In the genomic region with DNA sequence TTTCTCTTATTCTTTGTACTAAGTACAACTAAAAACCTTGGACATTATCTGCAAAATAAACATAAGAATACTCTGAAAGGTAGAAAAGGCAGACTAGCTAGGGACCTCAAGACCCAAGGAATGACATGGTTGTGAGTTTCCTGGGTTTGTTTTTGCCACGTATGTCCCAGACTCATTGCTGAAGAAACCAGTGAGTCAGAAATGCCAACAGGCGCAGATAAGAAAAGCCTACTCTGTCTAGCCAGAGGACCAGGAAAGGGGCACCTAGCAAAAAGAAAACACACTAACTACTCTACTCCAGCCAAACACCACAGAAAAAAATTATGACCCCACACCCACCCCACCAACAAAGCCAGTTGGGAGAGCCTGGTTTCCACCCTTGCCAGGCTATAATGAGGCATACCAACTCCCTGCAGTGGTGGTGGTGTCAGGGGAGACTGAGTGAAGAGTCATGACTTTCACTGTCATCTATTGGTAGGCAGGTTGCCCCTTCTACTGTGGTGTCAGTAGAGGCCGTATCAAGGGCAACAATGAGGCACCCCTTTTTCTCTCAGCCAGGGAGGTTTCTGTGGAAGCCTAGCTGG, we compare ENCODE assay signal across 16 cellular contexts. TPM values are rescaled to one million over a fixed set of nuclear protein-coding genes. Genes with fewer than 3 reads are reported as not detected.
DNase-seq lines count a peak whose midpoint lies in the region; ATAC-seq and TF ChIP-seq lines count a peak whose summit lies in the region.
"Had no signal": no experiment of that assay in that cellular context is flagged by ENCODE, and none has a peak within 500 bp of the region (broad histone marks: within the 10 kb centered on the region; RNA-seq: fewer than 3 reads in every experiment).

No MANE protein-coding gene starts in this region.

- H3K4me2 ChIP-seq in smooth muscle cell: peak overlapping the region; percentile 62
- H3K4me2 ChIP-seq: GM23338 had no signal

- H3K27me3 ChIP-seq in smooth muscle cell (ENCODE audit: low read depth): no peaks in the 10 kb centered on the region

- H3K4me3 ChIP-seq in smooth muscle cell: no peak overlapping the region
- H3K4me3 ChIP-seq: GM23338, skin epidermis had no signal

- H3K36me3 Mint-ChIP-seq in activated CD4-positive, alpha-beta T cell treated with anti-CD3 and anti-CD28 coated beads, Interleukin-2, amount 10 ng/mL, durations not matched to agents 24 days and 14 days (ENCODE audit: low read depth): peaks cover 45% of the 10 kb centered on the region
- H3K36me3 Mint-ChIP-seq in activated T-cell treated with anti-CD3 and anti-CD28 coated beads, Interleukin-2, amount 50 U/mL, for 4 hours (ENCODE audit: insufficient read depth): peaks cover 28% of the 10 kb centered on the region
- peaks cover 16% of the 10 kb centered on the region for H3K36me3 Mint-ChIP-seq in effector memory CD8-positive, alpha-beta T cell (ENCODE audit: insufficient read depth)
- H3K36me3 Mint-ChIP-seq: IgD-negative memory B cell had no signal

- H3F3A ChIP-seq in smooth muscle cell (ENCODE audit: low read depth): peaks cover 7% of the 10 kb centered on the region

- no peaks in the 10 kb centered on the region for H3K36me3 ChIP-seq in smooth muscle cell (ENCODE audit: low read depth)

- no peaks in the 10 kb centered on the region for H3K4me1 ChIP-seq in smooth muscle cell (ENCODE audit: low read depth)

- H3K9me3 Mint-ChIP-seq in activated CD4-positive, alpha-beta T cell treated with anti-CD3 and anti-CD28 coated beads, Interleukin-2, amount 10 ng/mL, durations not matched to agents 24 days and 14 days: no peaks in the 10 kb centered on the region
- H3K9me3 Mint-ChIP-seq in activated T-cell treated with anti-CD3 and anti-CD28 coated beads, Interleukin-2, amount 50 U/mL, for 4 hours: no peaks in the 10 kb centered on the region
- no peaks in the 10 kb centered on the region for H3K9me3 Mint-ChIP-seq in effector memory CD8-positive, alpha-beta T cell
- H3K9me3 Mint-ChIP-seq: GM23338, IgD-negative memory B cell had no signal

- no peaks in the 10 kb centered on the region for H4K20me1 ChIP-seq in smooth muscle cell (ENCODE audit: low read depth)

- WGBS in smooth muscle cell (ENCODE audit: low lambda C conversion rate): 63% methylated on average over 3 of the region's 3 CpGs

- no peak for TF ChIP-seq CTCF in smooth muscle cell (IDR thresholded peaks at IDR 0.05; ENCODE audit: borderline replicate concordance, insufficient read depth, poor library complexity, severe bottlenecking)

- peak overlapping the region; percentile 80 for H3K9ac ChIP-seq in smooth muscle cell (ENCODE audit: low read depth)

- H3K79me2 ChIP-seq in smooth muscle cell (ENCODE audit: low read depth): peaks cover 6% of the 10 kb centered on the region

- no peaks in the 10 kb centered on the region for H3K9me3 ChIP-seq in smooth muscle cell (replicated peaks; ENCODE audit: low read depth)

- no peak overlapping the region for H3K4me3 Mint-ChIP-seq in activated CD4-positive, alpha-beta T cell treated with anti-CD3 and anti-CD28 coated beads, Interleukin-2, amount 10 ng/mL, durations not matched to agents 24 days and 14 days
- no peak overlapping the region for H3K4me3 Mint-ChIP-seq in activated T-cell treated with anti-CD3 and anti-CD28 coated beads, Interleukin-2, amount 50 U/mL, for 4 hours
- no peak overlapping the region for H3K4me3 Mint-ChIP-seq in effector memory CD8-positive, alpha-beta T cell
- H3K4me3 Mint-ChIP-seq: GM23338, IgD-negative memory B cell had no signal

- peak; percentile 86 to 87 for ATAC-seq in activated T-cell treated with anti-CD3 and anti-CD28 coated beads, Interleukin-2, amount 50 U/mL, for 4 hours
- ATAC-seq in effector memory CD8-positive, alpha-beta T cell (replicated peaks): no peak
- ATAC-seq in GM21737 (IDR thresholded peaks at IDR 0.05; ENCODE audit: unreplicated experiment): no peak
- ATAC-seq: GM23338 had no signal

- H3K27ac ChIP-seq in smooth muscle cell (ENCODE audit: low read depth): peak overlapping the region; percentile 98
- H3K27ac ChIP-seq: skin epidermis had no signal

- peaks cover 26% of the 10 kb centered on the region for H3K4me1 Mint-ChIP-seq in activated CD4-positive, alpha-beta T cell treated with anti-CD3 and anti-CD28 coated beads, Interleukin-2, amount 10 ng/mL, durations not matched to agents 24 days and 14 days
- peaks cover 36% of the 10 kb centered on the region for H3K4me1 Mint-ChIP-seq in activated T-cell treated with anti-CD3 and anti-CD28 coated beads, Interleukin-2, amount 50 U/mL, for 4 hours (ENCODE audit: low read depth)
- H3K4me1 Mint-ChIP-seq in effector memory CD8-positive, alpha-beta T cell (ENCODE audit: low read depth in 2 of 2): peaks cover 11 to 20% of the 10 kb centered on the region in 2 donors
- H3K4me1 Mint-ChIP-seq: GM23338 had no signal

- no peak for DNase-seq in activated CD4-positive, alpha-beta T cell treated with anti-CD3 and anti-CD28 coated beads, Interleukin-2, amount 10 ng/mL, durations not matched to agents 24 days and 14 days
- DNase-seq in activated CD4-positive, alpha-beta T cell treated with anti-CD3 and anti-CD28 coated beads, Interleukin-2, amount 50 U/mL, for 4 hours: no peak
- DNase-seq in activated T-cell treated with anti-CD3 and anti-CD28 coated beads, Interleukin-2, amount 50 U/mL, for 4 hours: no peak
- DNase-seq in effector memory CD8-positive, alpha-beta T cell: no peak
- no peak for DNase-seq in smooth muscle cell (lab: John Stamatoyannopoulos, UW; ENCODE audit: unreplicated experiment)
- no peak for DNase-seq in NCI-H69 (lab: John Stamatoyannopoulos, UW)
- no peak for DNase-seq in SIG-M5 (lab: John Stamatoyannopoulos, UW)
- DNase-seq: ACHN, activated gamma-delta T cell treated with Interleukin-2 at 50 U/mL for 16 hours, GDM1, NCI-H187 treated with DMSO at 0.1 percent for 48 hours, T-helper 9 cell had no signal

- H3K27me3 Mint-ChIP-seq in activated CD4-positive, alpha-beta T cell treated with anti-CD3 and anti-CD28 coated beads, Interleukin-2, amount 10 ng/mL, durations not matched to agents 24 days and 14 days: no peaks in the 10 kb centered on the region
- no peaks in the 10 kb centered on the region for H3K27me3 Mint-ChIP-seq in activated T-cell treated with anti-CD3 and anti-CD28 coated beads, Interleukin-2, amount 50 U/mL, for 4 hours (ENCODE audit: low read depth)
- H3K27me3 Mint-ChIP-seq in effector memory CD8-positive, alpha-beta T cell: no peaks in the 10 kb centered on the region
- H3K27me3 Mint-ChIP-seq: IgD-negative memory B cell had no signal

- intact Hi-C loops in activated CD4-positive, alpha-beta T cell treated with anti-CD3 and anti-CD28 coated beads, Interleukin-2, amount 10 ng/mL, durations not matched to agents 24 days and 14 days (cut with micrococcal nuclease): no loop called here

- peak overlapping the region; percentile 78 for H3K27ac Mint-ChIP-seq in activated CD4-positive, alpha-beta T cell treated with anti-CD3 and anti-CD28 coated beads, Interleukin-2, amount 10 ng/mL, durations not matched to agents 24 days and 14 days
- H3K27ac Mint-ChIP-seq in effector memory CD8-positive, alpha-beta T cell: peak overlapping the region; percentile 74 to 89
- H3K27ac Mint-ChIP-seq: GM23338, IgD-negative memory B cell had no signal

- H2AFZ ChIP-seq in smooth muscle cell (ENCODE audit: low read depth): no peak overlapping the region
- H2AFZ ChIP-seq: GM23338 had no signal

RNA-seq across cellular contexts. Expression of a gene that starts 10.9 kb away (rescaled TPM):
- total RNA-seq in activated CD4-positive, alpha-beta T cell treated with anti-CD3 and anti-CD28 coated beads, Interleukin-2, amount 10 ng/mL, durations not matched to agents 24 days and 14 days: 30.6 and 34.5 TPM in 2 replicates
- 10 to 100 TPM; 36.2 to 42.1 (median 38.8) TPM for total RNA-seq in activated T-cell treated with anti-CD3 and anti-CD28 coated beads, Interleukin-2, amount 50 U/mL, for 4 hours
- total RNA-seq in smooth muscle cell: 13.8 and 15.6 TPM in 2 replicates
- 10.1 and 19.0 TPM in 2 replicates for polyA plus RNA-seq in smooth muscle cell

Comparison
In these comparisons a context has a peak if more than half of its experiments do, and no peak if none do; other contexts are left out.
1. ATAC-seq: peak in activated T-cell treated with anti-CD3 and anti-CD28 coated beads, Interleukin-2, amount 50 U/mL, for 4 hours (2 of 2); none in effector memory CD8-positive, alpha-beta T cell (single experiment) and GM21737 (single experiment).